In the genomic region with DNA sequence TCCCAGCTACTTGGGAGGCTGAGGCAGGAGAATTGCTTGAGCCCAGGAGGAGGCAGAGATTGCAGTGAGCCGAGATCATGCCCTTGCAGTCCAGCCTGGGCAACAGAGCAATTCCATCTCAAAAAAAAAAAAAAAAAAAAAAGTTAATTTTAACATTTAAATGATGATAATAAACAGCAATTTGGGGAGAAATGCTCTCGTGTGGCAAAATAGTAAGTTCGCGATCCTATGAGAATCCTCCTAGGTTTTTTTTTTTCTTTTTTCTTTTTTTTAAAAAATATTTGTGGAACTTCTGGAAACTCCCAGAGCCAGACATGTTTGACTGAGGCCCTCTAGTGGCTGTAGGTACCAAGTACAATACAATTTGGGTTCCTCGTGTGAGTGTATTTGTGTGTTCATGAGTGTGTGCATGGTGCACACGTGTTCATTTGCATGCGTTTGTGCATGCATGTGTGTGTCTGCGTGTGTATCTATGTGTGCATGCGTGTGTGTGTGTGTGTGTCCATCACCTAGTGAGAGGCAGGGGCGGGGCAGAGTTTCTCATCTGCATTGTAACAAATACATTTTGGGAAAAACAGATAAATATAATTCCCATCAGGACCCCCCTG, we compare ENCODE assay signal across 1 cellular context.
TF ChIP-seq lines count a peak whose summit lies in the region.

No MANE protein-coding gene starts in this region.

TF ChIP-seq in K562, 482 proteins besides CTCF, POLR2A, EP300 and RAD21 (continued from another document and continues in another):
- TF ChIP-seq XRCC5 (IDR thresholded peaks at IDR 0.05; ENCODE audit: low read depth, low read length): 0 out of 2 replicates have a peak, but pooled peaks have one; percentile 51
- TF ChIP-seq JUND (IDR thresholded peaks at IDR 0.05; ENCODE audit: borderline replicate concordance, low read depth, low read length): peak; percentile 31; the same call in 1 of the 2 replicates
- TF ChIP-seq JUND (tag; IDR thresholded peaks at IDR 0.05; ENCODE audit: borderline replicate concordance, low read depth, low read length): no peak
- TF ChIP-seq SMAD1 (IDR thresholded peaks at IDR 0.05; ENCODE audit: low read depth, low read length, partially characterized antibody): no peak
- no peak for TF ChIP-seq PCBP2 (IDR thresholded peaks at IDR 0.05; ENCODE audit: low read depth, low read length, poor library complexity, severe bottlenecking)
- TF ChIP-seq RBM15 (IDR thresholded peaks at IDR 0.05; ENCODE audit: insufficient read depth, low read length): no peak
- TF ChIP-seq ZNF24 (IDR thresholded peaks at IDR 0.05): no peak
- no peak for TF ChIP-seq ATF1 (CRISPR knock-in tag; IDR thresholded peaks at IDR 0.05)
- TF ChIP-seq ATF1 (tag; IDR thresholded peaks at IDR 0.05): no peak
- no peak for TF ChIP-seq ATF7 (IDR thresholded peaks at IDR 0.05)
- TF ChIP-seq CREB3L1 (IDR thresholded peaks at IDR 0.05; ENCODE audit: borderline replicate concordance, low read depth): no peak
- TF ChIP-seq, protein P1, sequence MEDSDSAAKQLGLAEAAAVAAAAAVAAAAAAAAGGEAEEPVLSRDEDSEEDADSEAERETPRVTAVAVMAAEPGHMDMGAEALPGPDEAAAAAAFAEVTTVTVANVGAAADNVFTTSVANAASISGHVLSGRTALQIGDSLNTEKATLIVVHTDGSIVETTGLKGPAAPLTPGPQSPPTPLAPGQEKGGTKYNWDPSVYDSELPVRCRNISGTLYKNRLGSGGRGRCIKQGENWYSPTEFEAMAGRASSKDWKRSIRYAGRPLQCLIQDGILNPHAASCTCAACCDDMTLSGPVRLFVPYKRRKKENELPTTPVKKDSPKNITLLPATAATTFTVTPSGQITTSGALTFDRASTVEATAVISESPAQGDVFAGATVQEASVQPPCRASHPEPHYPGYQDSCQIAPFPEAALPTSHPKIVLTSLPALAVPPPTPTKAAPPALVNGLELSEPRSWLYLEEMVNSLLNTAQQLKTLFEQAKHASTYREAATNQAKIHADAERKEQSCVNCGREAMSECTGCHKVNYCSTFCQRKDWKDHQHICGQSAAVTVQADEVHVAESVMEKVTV (CRISPR knock-in tag; IDR thresholded peaks at IDR 0.05): peak; percentile 73
- TF ChIP-seq CBFB (CRISPR knock-in tag; IDR thresholded peaks at IDR 0.05): no peak
- TF ChIP-seq, protein P2, sequence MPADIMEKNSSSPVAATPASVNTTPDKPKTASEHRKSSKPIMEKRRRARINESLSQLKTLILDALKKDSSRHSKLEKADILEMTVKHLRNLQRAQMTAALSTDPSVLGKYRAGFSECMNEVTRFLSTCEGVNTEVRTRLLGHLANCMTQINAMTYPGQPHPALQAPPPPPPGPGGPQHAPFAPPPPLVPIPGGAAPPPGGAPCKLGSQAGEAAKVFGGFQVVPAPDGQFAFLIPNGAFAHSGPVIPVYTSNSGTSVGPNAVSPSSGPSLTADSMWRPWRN (IDR thresholded peaks at IDR 0.05; ENCODE audit: low read depth): no peak
- TF ChIP-seq NR2C2 (CRISPR knock-in tag; IDR thresholded peaks at IDR 0.05): no peak
- no peak for TF ChIP-seq NR2C2 (tag; IDR thresholded peaks at IDR 0.05)
- TF ChIP-seq BACH1 (tag; IDR thresholded peaks at IDR 0.05): no peak
- no peak for TF ChIP-seq ZNF79 (CRISPR knock-in tag; IDR thresholded peaks at IDR 0.05; ENCODE audit: low read depth)
- no peak for TF ChIP-seq TSC22D4 (tag; IDR thresholded peaks at IDR 0.05)
- 0 out of 2 replicates have a peak, but pooled peaks have one; percentile 17 for TF ChIP-seq VEZF1 (CRISPR knock-in tag; IDR thresholded peaks at IDR 0.05)
- TF ChIP-seq CCNT2 (IDR thresholded peaks at IDR 0.05; ENCODE audit: borderline replicate concordance, extremely low read depth, insufficient read length, low read depth, low read length): no peak
- no peak for TF ChIP-seq FOXA1 (IDR thresholded peaks at IDR 0.05; ENCODE audit: borderline replicate concordance)
- no peak for TF ChIP-seq POLR2AphosphoS2 (IDR thresholded peaks at IDR 0.05; ENCODE audit: low read length)
- TF ChIP-seq PRPF4 (IDR thresholded peaks at IDR 0.05; ENCODE audit: insufficient read depth, low read depth, low read length, poor library complexity, severe bottlenecking): no peak
- peak; percentile 74; the same call in 1 of the 2 replicates for TF ChIP-seq ARID2 (IDR thresholded peaks at IDR 0.05)
- TF ChIP-seq KAT8 (IDR thresholded peaks at IDR 0.05; ENCODE audit: low read depth): no peak
- TF ChIP-seq, protein P3, sequence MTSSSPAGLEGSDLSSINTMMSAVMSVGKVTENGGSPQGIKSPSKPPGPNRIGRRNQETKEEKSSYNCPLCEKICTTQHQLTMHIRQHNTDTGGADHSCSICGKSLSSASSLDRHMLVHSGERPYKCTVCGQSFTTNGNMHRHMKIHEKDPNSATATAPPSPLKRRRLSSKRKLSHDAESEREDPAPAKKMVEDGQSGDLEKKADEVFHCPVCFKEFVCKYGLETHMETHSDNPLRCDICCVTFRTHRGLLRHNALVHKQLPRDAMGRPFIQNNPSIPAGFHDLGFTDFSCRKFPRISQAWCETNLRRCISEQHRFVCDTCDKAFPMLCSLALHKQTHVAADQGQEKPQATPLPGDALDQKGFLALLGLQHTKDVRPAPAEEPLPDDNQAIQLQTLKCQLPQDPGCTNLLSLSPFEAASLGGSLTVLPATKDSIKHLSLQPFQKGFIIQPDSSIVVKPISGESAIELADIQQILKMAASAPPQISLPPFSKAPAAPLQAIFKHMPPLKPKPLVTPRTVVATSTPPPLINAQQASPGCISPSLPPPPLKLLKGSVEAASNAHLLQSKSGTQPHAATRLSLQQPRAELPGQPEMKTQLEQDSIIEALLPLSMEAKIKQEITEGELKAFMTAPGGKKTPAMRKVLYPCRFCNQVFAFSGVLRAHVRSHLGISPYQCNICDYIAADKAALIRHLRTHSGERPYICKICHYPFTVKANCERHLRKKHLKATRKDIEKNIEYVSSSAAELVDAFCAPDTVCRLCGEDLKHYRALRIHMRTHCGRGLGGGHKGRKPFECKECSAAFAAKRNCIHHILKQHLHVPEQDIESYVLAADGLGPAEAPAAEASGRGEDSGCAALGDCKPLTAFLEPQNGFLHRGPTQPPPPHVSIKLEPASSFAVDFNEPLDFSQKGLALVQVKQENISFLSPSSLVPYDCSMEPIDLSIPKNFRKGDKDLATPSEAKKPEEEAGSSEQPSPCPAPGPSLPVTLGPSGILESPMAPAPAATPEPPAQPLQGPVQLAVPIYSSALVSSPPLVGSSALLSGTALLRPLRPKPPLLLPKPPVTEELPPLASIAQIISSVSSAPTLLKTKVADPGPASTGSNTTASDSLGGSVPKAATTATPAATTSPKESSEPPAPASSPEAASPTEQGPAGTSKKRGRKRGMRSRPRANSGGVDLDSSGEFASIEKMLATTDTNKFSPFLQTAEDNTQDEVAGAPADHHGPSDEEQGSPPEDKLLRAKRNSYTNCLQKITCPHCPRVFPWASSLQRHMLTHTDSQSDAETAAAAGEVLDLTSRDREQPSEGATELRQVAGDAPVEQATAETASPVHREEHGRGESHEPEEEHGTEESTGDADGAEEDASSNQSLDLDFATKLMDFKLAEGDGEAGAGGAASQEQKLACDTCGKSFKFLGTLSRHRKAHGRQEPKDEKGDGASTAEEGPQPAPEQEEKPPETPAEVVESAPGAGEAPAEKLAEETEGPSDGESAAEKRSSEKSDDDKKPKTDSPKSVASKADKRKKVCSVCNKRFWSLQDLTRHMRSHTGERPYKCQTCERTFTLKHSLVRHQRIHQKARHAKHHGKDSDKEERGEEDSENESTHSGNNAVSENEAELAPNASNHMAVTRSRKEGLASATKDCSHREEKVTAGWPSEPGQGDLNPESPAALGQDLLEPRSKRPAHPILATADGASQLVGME (CRISPR knock-in tag; IDR thresholded peaks at IDR 0.05): no peak
- no peak for TF ChIP-seq ZNF175 (CRISPR knock-in tag; IDR thresholded peaks at IDR 0.05; ENCODE audit: low read depth)
- TF ChIP-seq CBFA2T3 (IDR thresholded peaks at IDR 0.05): no peak
- TF ChIP-seq, protein P4, sequence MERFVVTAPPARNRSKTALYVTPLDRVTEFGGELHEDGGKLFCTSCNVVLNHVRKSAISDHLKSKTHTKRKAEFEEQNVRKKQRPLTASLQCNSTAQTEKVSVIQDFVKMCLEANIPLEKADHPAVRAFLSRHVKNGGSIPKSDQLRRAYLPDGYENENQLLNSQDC (CRISPR knock-in tag; IDR thresholded peaks at IDR 0.05): no peak
- TF ChIP-seq KDM1A (IDR thresholded peaks at IDR 0.05): peak in 1 of 2 experiments; percentile 93; a peak in 2 of 4 replicates
- no peak for TF ChIP-seq CREBBP (IDR thresholded peaks at IDR 0.05; ENCODE audit: low read depth, low read length)
- no peak for TF ChIP-seq ILK (tag; IDR thresholded peaks at IDR 0.05; ENCODE audit: borderline replicate concordance, low read depth)
- TF ChIP-seq MAZ (CRISPR knock-in tag; conservative IDR thresholded peaks at IDR 0.05 in 1 of 2, IDR thresholded peaks at IDR 0.05 in 1 of 2): no peak
- no peak for TF ChIP-seq BCL6 (CRISPR knock-in tag; IDR thresholded peaks at IDR 0.05)
- TF ChIP-seq ZFPM2 (CRISPR knock-in tag; IDR thresholded peaks at IDR 0.05): no peak
- TF ChIP-seq ZNF655 (CRISPR knock-in tag; IDR thresholded peaks at IDR 0.05): no peak
- no peak for TF ChIP-seq ZNF174 (CRISPR knock-in tag; IDR thresholded peaks at IDR 0.05)
